In the genomic region with DNA sequence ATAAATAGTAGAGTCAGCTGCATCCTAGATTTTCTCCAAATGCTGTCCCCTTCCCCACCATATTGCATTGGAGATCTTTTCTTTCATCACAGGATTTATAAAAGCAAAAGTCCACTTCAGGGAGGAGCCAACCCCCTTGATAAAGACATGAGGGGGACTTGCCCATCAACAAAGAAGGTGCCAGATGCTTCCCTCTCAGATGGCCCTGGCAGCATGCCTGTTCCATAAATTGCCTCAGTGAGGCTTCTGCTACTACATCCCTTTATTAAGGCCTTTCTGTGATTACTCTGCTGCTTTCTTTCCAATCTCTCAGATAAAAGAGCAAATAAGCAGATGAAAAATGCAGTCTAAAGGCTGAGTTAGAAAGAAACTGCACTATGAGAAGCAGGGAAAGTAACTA, we compare ENCODE assay signal across 29 cellular contexts.
"Had no signal": no experiment of that assay in that cellular context is flagged by ENCODE, and none has a peak within 500 bp of the region (broad histone marks: within the 10 kb centered on the region; RNA-seq: fewer than 3 reads in every experiment).

No MANE protein-coding gene starts in this region.

- H3K27me3 Mint-ChIP-seq: activated B cell treated with CpG ODN at 0.5 μM for 24 hours; activated CD4-positive, alpha-beta T cell treated with anti-CD3 and anti-CD28 coated beads, Interleukin-2, amount 10 ng/mL, durations not matched to agents 24 days and 14 days; activated CD8-positive, alpha-beta memory T cell treated with anti-CD3 and anti-CD28 coated beads, Interleukin-2, amount 10 ng/mL, durations not matched to agents 7 days and 5 days; activated naive CD4-positive, alpha-beta T cell treated with anti-CD3 and anti-CD28 coated beads, Interleukin-2, amount 50 U/mL, for 24 hours; activated naive CD8-positive, alpha-beta T cell treated with anti-CD3 and anti-CD28 coated beads, Interleukin-2, amount 50 U/mL, for 24 hours; activated T-cell treated with anti-CD3 and anti-CD28 coated beads, Interleukin-2, amount 50 U/mL, for 24 hours; central memory CD8-positive, alpha-beta T cell; dendritic cell treated with granulocyte-macrophage colony-stimulating factor and Interleukin-4, amounts not matched to agents 40 ng/mL and 50 ng/mL, for 4 days; T-cell had no signal

- ATAC-seq: activated CD8-positive, alpha-beta memory T cell treated with anti-CD3 and anti-CD28 coated beads, Interleukin-2, amount 10 ng/mL, durations not matched to agents 7 days and 5 days; activated naive CD8-positive, alpha-beta T cell treated with anti-CD3 and anti-CD28 coated beads, Interleukin-2, amount 50 U/mL, for 24 hours; body of pancreas; Panc1; Right ventricle myocardium inferior; T-cell had no signal

- H3K4me3 Mint-ChIP-seq: activated B cell treated with CpG ODN at 0.5 μM for 24 hours; activated CD4-positive, alpha-beta T cell treated with anti-CD3 and anti-CD28 coated beads, Interleukin-2, amount 10 ng/mL, durations not matched to agents 24 days and 14 days; activated CD8-positive, alpha-beta memory T cell treated with anti-CD3 and anti-CD28 coated beads, Interleukin-2, amount 10 ng/mL, durations not matched to agents 7 days and 5 days; activated naive CD4-positive, alpha-beta T cell treated with anti-CD3 and anti-CD28 coated beads, Interleukin-2, amount 50 U/mL, for 24 hours; activated naive CD8-positive, alpha-beta T cell treated with anti-CD3 and anti-CD28 coated beads, Interleukin-2, amount 50 U/mL, for 24 hours; activated T-cell treated with anti-CD3 and anti-CD28 coated beads, Interleukin-2, amount 50 U/mL, for 24 hours; activated T-helper 1 cell treated with anti-CD3 and anti-CD28 coated beads, Interleukin-12 subunit alpha, Interleukin-12 subunit beta, Interleukin-2, Interleukin-4 antibody, amounts not matched to agents 30 ng/mL and 10 ng/mL and 1 ng/mL, durations not matched to agents 14 hours and 24 hours and 36 hours; central memory CD8-positive, alpha-beta T cell; dendritic cell treated with granulocyte-macrophage colony-stimulating factor and Interleukin-4, amounts not matched to agents 40 ng/mL and 50 ng/mL, for 4 days; T-cell had no signal

- DNase-seq: activated B cell treated with CpG ODN at 0.5 μM for 24 hours; activated CD4-positive, alpha-beta T cell treated with anti-CD3 and anti-CD28 coated beads for 1 hour; activated CD4-positive, alpha-beta T cell treated with anti-CD3 and anti-CD28 coated beads, Interleukin-2, amount 10 ng/mL, durations not matched to agents 24 days and 14 days; activated CD4-positive, alpha-beta T cell treated with anti-CD3 and anti-CD28 coated beads, Interleukin-2, amount 50 U/mL, for 48 hours; activated CD8-positive, alpha-beta memory T cell treated with anti-CD3 and anti-CD28 coated beads, Interleukin-2, amount 10 ng/mL, durations not matched to agents 7 days and 5 days; activated effector memory CD4-positive, alpha-beta T cell treated with Interleukin-2 at 50 U/mL for 16 hours; activated naive CD4-positive, alpha-beta T cell; activated naive CD8-positive, alpha-beta T cell treated with anti-CD3 and anti-CD28 coated beads, Interleukin-2, amount 50 U/mL, for 24 hours; activated T-cell treated with anti-CD3 and anti-CD28 coated beads, Interleukin-2, amount 50 U/mL, for 24 hours; amniotic stem cell; body of pancreas; MG63; MV-4-11; NCI-H146; NCI-H2029; NCI-H2107; NCI-H2227 treated with DMSO at 0.1 percent for 48 hours; NCI-H446 treated with DMSO at 0.1 percent for 48 hours; NCI-H526 treated with DMSO at 0.1 percent for 48 hours; RPMI8226; T-cell; T-helper 2 cell; T1000 had no signal

- H3K4me1 Mint-ChIP-seq: activated B cell treated with CpG ODN at 0.5 μM for 24 hours; activated CD4-positive, alpha-beta T cell treated with anti-CD3 and anti-CD28 coated beads, Interleukin-2, amount 10 ng/mL, durations not matched to agents 24 days and 14 days; activated CD8-positive, alpha-beta memory T cell treated with anti-CD3 and anti-CD28 coated beads, Interleukin-2, amount 10 ng/mL, durations not matched to agents 7 days and 5 days; activated naive CD4-positive, alpha-beta T cell treated with anti-CD3 and anti-CD28 coated beads, Interleukin-2, amount 50 U/mL, for 24 hours; activated naive CD8-positive, alpha-beta T cell treated with anti-CD3 and anti-CD28 coated beads, Interleukin-2, amount 50 U/mL, for 24 hours; central memory CD8-positive, alpha-beta T cell; T-cell had no signal

- H3K27ac Mint-ChIP-seq: activated B cell treated with CpG ODN at 0.5 μM for 24 hours; activated CD4-positive, alpha-beta T cell treated with anti-CD3 and anti-CD28 coated beads, Interleukin-2, amount 10 ng/mL, durations not matched to agents 24 days and 14 days; activated CD8-positive, alpha-beta memory T cell treated with anti-CD3 and anti-CD28 coated beads, Interleukin-2, amount 10 ng/mL, durations not matched to agents 7 days and 5 days; activated naive CD4-positive, alpha-beta T cell treated with anti-CD3 and anti-CD28 coated beads, Interleukin-2, amount 50 U/mL, for 24 hours; activated naive CD8-positive, alpha-beta T cell treated with anti-CD3 and anti-CD28 coated beads, Interleukin-2, amount 50 U/mL, for 24 hours; activated T-cell treated with anti-CD3 and anti-CD28 coated beads, Interleukin-2, amount 50 U/mL, for 24 hours; activated T-helper 1 cell treated with anti-CD3 and anti-CD28 coated beads, Interleukin-12 subunit alpha, Interleukin-12 subunit beta, Interleukin-2, Interleukin-4 antibody, amounts not matched to agents 30 ng/mL and 10 ng/mL and 1 ng/mL, durations not matched to agents 14 hours and 24 hours and 36 hours; dendritic cell treated with granulocyte-macrophage colony-stimulating factor and Interleukin-4, amounts not matched to agents 40 ng/mL and 50 ng/mL, for 4 days; T-cell had no signal

- H3K36me3 Mint-ChIP-seq: activated CD8-positive, alpha-beta memory T cell treated with anti-CD3 and anti-CD28 coated beads, Interleukin-2, amount 10 ng/mL, durations not matched to agents 7 days and 5 days; activated naive CD4-positive, alpha-beta T cell treated with anti-CD3 and anti-CD28 coated beads, Interleukin-2, amount 50 U/mL, for 24 hours; T-cell had no signal

- H3K9me3 Mint-ChIP-seq: activated CD4-positive, alpha-beta T cell treated with anti-CD3 and anti-CD28 coated beads, Interleukin-2, amount 10 ng/mL, durations not matched to agents 24 days and 14 days; activated naive CD4-positive, alpha-beta T cell treated with anti-CD3 and anti-CD28 coated beads, Interleukin-2, amount 50 U/mL, for 24 hours; activated naive CD8-positive, alpha-beta T cell treated with anti-CD3 and anti-CD28 coated beads, Interleukin-2, amount 50 U/mL, for 24 hours; dendritic cell treated with granulocyte-macrophage colony-stimulating factor and Interleukin-4, amounts not matched to agents 40 ng/mL and 50 ng/mL, for 4 days had no signal
